ENCODE assay signal across 21 cellular contexts in the genomic region with DNA sequence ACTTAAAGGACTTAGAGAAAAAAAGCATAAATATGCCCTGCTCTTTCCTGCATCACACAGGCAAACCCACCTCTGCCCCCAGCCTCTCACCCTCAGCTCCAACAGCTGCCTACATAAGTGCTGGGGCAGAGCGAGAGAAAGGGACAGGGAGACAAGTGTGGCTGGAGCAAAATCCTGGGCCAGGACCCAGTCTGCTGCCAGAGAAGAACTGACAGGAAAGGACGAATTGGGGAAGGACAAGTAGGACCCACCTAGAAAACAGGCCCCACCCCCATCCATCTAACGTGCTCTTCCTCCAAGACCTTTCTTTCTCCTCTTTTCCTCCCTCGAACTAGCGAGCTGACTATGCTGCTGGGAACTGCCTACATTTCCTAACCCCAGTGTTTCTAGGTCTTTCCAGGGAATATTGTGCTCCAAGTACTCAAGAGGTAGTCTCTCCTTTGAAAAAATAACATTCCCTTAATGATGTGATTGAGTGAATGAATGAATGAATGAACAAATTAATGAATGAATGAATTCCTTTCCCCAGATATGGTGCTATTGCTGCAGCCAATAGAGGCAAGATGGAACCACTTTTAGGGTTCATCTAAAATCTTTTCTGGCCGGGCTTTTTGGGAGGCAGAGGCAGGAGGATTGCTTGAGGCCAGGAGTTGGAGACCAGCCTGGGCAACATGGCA. TPM values are rescaled to one million over a fixed set of nuclear protein-coding genes. Genes with fewer than 3 reads are reported as not detected.
DNase-seq lines count a peak whose midpoint lies in the region; ATAC-seq, FAIRE-seq and TF ChIP-seq lines count a peak whose summit lies in the region.
"Had no signal": no experiment of that assay in that cellular context is flagged by ENCODE, and none has a peak within 500 bp of the region (broad histone marks: within the 10 kb centered on the region; RNA-seq: fewer than 3 reads in every experiment).

No MANE protein-coding gene starts in this region.

- no peaks in the 10 kb centered on the region for H3K36me3 ChIP-seq in GM23338 (ENCODE audit: insufficient read depth)
- H3K36me3 ChIP-seq in K562 (ENCODE audit: control insufficient read depth, insufficient read depth, low read length) = no peaks in the 10 kb centered on the region
- no peaks in the 10 kb centered on the region for H3K36me3 ChIP-seq in neural progenitor cell
- H3K36me3 ChIP-seq in left ventricle myocardium inferior = no peaks in the 10 kb centered on the region
- H3K36me3 ChIP-seq in vagina = no peaks in the 10 kb centered on the region
- H3K36me3 ChIP-seq: BE2C had no signal

- no peaks in the 10 kb centered on the region for H3K9me1 ChIP-seq in K562 (ENCODE audit: control insufficient read depth, insufficient read depth, low read length)

- H3K27me3 ChIP-seq in GM23338 (ENCODE audit: insufficient read depth) = peaks cover 5% of the 10 kb centered on the region
- H3K27me3 ChIP-seq in K562 (ENCODE audit: control insufficient read depth in 2 of 2, insufficient read depth in 2 of 2, low read length in 2 of 2) = peaks cover 5 to 35% of the 10 kb centered on the region in 2 experiments; a peak in 3 of 5 replicates
- no peaks in the 10 kb centered on the region for H3K27me3 ChIP-seq in neural progenitor cell
- H3K27me3 ChIP-seq in left ventricle myocardium inferior (ENCODE audit: low read depth) = peaks cover 21% of the 10 kb centered on the region
- H3K27me3 ChIP-seq in vagina = no peaks in the 10 kb centered on the region
- H3K27me3 ChIP-seq: BE2C had no signal

- H3F3A ChIP-seq in GM23338 (replicated peaks; ENCODE audit: low read depth) (peaks cover 6% of the 10 kb centered on the region; the same call in 1 of the 2 replicates), neural progenitor cell (ENCODE audit: low read depth) (peaks cover 38% of the 10 kb centered on the region)

- peak overlapping the region; percentile 59; the same call in 1 of the 2 replicates for H3K4me2 ChIP-seq in GM23338
- H3K4me2 ChIP-seq in K562 (ENCODE audit: insufficient read depth, low read length) = no peak overlapping the region
- H3K4me2 ChIP-seq in neural progenitor cell = no peak overlapping the region

- TF ChIP-seq RAD21 in K562 (CRISPR knock-in tag; conservative IDR thresholded peaks at IDR 0.05 in 1 of 2, IDR thresholded peaks at IDR 0.05 in 1 of 2) = no peak

- H3K4me3 Mint-ChIP-seq in GM23338 = no peak overlapping the region; the same call in 2 of the 3 replicates
- H3K4me3 Mint-ChIP-seq in neural progenitor cell = no peak overlapping the region
- H3K4me3 Mint-ChIP-seq: CD8-positive, alpha-beta T cell had no signal

- H3K36me3 Mint-ChIP-seq in GM23338 (ENCODE audit: low read depth) (peaks cover 9% of the 10 kb centered on the region), neural progenitor cell (peaks cover 4% of the 10 kb centered on the region)
- H3K36me3 Mint-ChIP-seq: CD8-positive, alpha-beta T cell had no signal

- H3K4me1 ChIP-seq in GM23338 (ENCODE audit: insufficient read depth) = peaks cover 15% of the 10 kb centered on the region
- peaks cover 7 to 11% of the 10 kb centered on the region in 2 experiments; a peak in 4 of 5 replicates for H3K4me1 ChIP-seq in K562 (replicated peaks in 1 of 2; ENCODE audit: control insufficient read depth in 2 of 2, insufficient read depth in 2 of 2, low read length in 2 of 2)
- peaks cover 42% of the 10 kb centered on the region for H3K4me1 ChIP-seq in neural progenitor cell
- peaks cover 23% of the 10 kb centered on the region for H3K4me1 ChIP-seq in left ventricle myocardium inferior
- no peaks in the 10 kb centered on the region for H3K4me1 ChIP-seq in vagina

- intact Hi-C loops in K562 (cut with micrococcal nuclease) (loop anchor here (5.0 to 10.0 kb wide), 2 partner anchors 87 to 170 kb away; no protein-coding TSS in a partner anchor), left ventricle myocardium inferior (cut with micrococcal nuclease) (no loop called here), left ventricle myocardium superior (cut with micrococcal nuclease) (no loop called here), vagina (cut with DNase I) (no loop called here)

- H3K9me3 Mint-ChIP-seq in GM23338 = no peaks in the 10 kb centered on the region
- no peaks in the 10 kb centered on the region for H3K9me3 Mint-ChIP-seq in neural progenitor cell
- H3K9me3 Mint-ChIP-seq: CD8-positive, alpha-beta T cell had no signal

- H3K27ac ChIP-seq in GM23338 (ENCODE audit: low read depth) (no peak overlapping the region), K562 (ENCODE audit: extremely low read depth, low read depth, low read length) (no peak overlapping the region), neural progenitor cell (no peak overlapping the region), left ventricle myocardium inferior (replicated peaks) (no peak overlapping the region), vagina (no peak overlapping the region)
- H3K27ac ChIP-seq: SK-N-MC had no signal

- no peak for TF ChIP-seq POLR2A in K562 (conservative IDR thresholded peaks at IDR 0.05)
- no peak for TF ChIP-seq POLR2A in vagina (IDR thresholded peaks at IDR 0.05)

- in situ Hi-C loops in K562 (cut with MboI) = no loop called here

- peaks cover 7% of the 10 kb centered on the region for H3K27me3 Mint-ChIP-seq in GM23338 (ENCODE audit: insufficient read depth, low read depth, poor library complexity)
- peaks cover 2% of the 10 kb centered on the region for H3K27me3 Mint-ChIP-seq in neural progenitor cell (ENCODE audit: insufficient read depth, low read depth)

- no peaks in the 10 kb centered on the region for H3K79me2 ChIP-seq in GM23338 (replicated peaks; ENCODE audit: insufficient read depth)
- H3K79me2 ChIP-seq in K562 (ENCODE audit: control insufficient read depth, insufficient read depth, low read length) = no peaks in the 10 kb centered on the region
- no peaks in the 10 kb centered on the region for H3K79me2 ChIP-seq in neural progenitor cell (ENCODE audit: low read depth)

- FAIRE-seq in K562 (lab: Jason Lieb, UNC) = no peak
- FAIRE-seq: A204.1, H54 had no signal

- H4K20me1 ChIP-seq in GM23338 (replicated peaks; ENCODE audit: insufficient read depth) = no peaks in the 10 kb centered on the region
- H4K20me1 ChIP-seq in K562 (replicated peaks; ENCODE audit: control insufficient read depth, insufficient read depth, low read length) = no peaks in the 10 kb centered on the region
- peaks cover 5% of the 10 kb centered on the region for H4K20me1 ChIP-seq in neural progenitor cell (ENCODE audit: low read depth)

- BruUV-seq in K562 (replicated peaks; lab: Mats Ljungman, UMichigan) = no TSS peak

- H3K4me3 ChIP-seq in GM23338 = no peak overlapping the region
- no peak overlapping the region for H3K4me3 ChIP-seq in K562
- no peak overlapping the region for H3K4me3 ChIP-seq in neural progenitor cell
- H3K4me3 ChIP-seq in left ventricle myocardium inferior = no peak overlapping the region
- H3K4me3 ChIP-seq in vagina = no peak overlapping the region
- H3K4me3 ChIP-seq: SK-N-MC had no signal

- H3K9me3 ChIP-seq in K562 (replicated peaks; ENCODE audit: control insufficient read depth, insufficient read depth, low read depth, low read length) = no peaks in the 10 kb centered on the region
- H3K9me3 ChIP-seq in neural progenitor cell (ENCODE audit: low read depth) = no peaks in the 10 kb centered on the region
- H3K9me3 ChIP-seq in left ventricle myocardium inferior (replicated peaks) = no peaks in the 10 kb centered on the region
- H3K9me3 ChIP-seq in vagina = no peaks in the 10 kb centered on the region
- H3K9me3 ChIP-seq: BE2C had no signal

- TF ChIP-seq CTCF in GM23338 (conservative IDR thresholded peaks at IDR 0.05; ENCODE audit: low read depth in 2 of 2) (no peak), K562 (IDR thresholded peaks at IDR 0.05 in 2 of 3, conservative IDR thresholded peaks at IDR 0.05 in 1 of 3; ENCODE audit: insufficient read depth in 2 of 3, low read depth in 1 of 3, low read length in 3 of 3) (no peak), neural progenitor cell (IDR thresholded peaks at IDR 0.05) (no peak), left ventricle myocardium inferior (IDR thresholded peaks at IDR 0.05; ENCODE audit: borderline replicate concordance) (no peak), vagina (IDR thresholded peaks at IDR 0.05) (no peak)

- H3K9ac ChIP-seq in K562 (ENCODE audit: insufficient read depth in 1 of 2, low read depth in 2 of 2, low read length in 2 of 2) (no peak overlapping the region; a peak in 1 of 4 replicates), neural progenitor cell (no peak overlapping the region)

- H3K9me2 ChIP-seq in GM23338 (ENCODE audit: insufficient read depth) = no peaks in the 10 kb centered on the region

- POLR2A ChIA-PET in K562 (lab: Yijun Ruan, JAX) = interaction anchor here (1.0 to 1.5 kb wide), 2 partner anchors 9 to 100 kb away, joined by 3 to 5 read pairs; partner anchors contain the start of gene RNU5B-1

- H2AFZ ChIP-seq in GM23338 (no peak overlapping the region), K562 (ENCODE audit: low read depth, low read length) (no peak overlapping the region), neural progenitor cell (replicated peaks) (no peak overlapping the region)

- peak; percentile 6 for ATAC-seq in GM23338
- ATAC-seq in K562 = no peak
- no peak for ATAC-seq in left ventricle myocardium superior
- no peak for ATAC-seq in HG03442 (IDR thresholded peaks at IDR 0.05; ENCODE audit: unreplicated experiment)
- ATAC-seq: CD8-positive, alpha-beta T cell had no signal

- WGBS in K562 (ENCODE audit: insufficient coverage, low coverage, missing lambda C conversion rate) = 10% methylated on average over 6 of the region's 6 CpGs

- CTCF ChIA-PET in K562 (lab: Yijun Ruan, JAX; ENCODE audit: low intra/inter-chr PET ratio) = no interaction called here

- DNase-seq in GM23338 (ENCODE audit: low spot score) (peak; percentile 82), K562 (ENCODE audit: extremely low read depth in 1 of 4, low spot score in 3 of 4) (no peak), iPS-NIHi11 (ENCODE audit: low spot score) (peak; percentile 66), neural progenitor cell (ENCODE audit: low spot score) (peak; percentile 17), left ventricle myocardium inferior (no peak), left ventricle myocardium superior (no peak), vagina (ENCODE audit: extremely low spot score in 2 of 2) (no peak)
- DNase-seq: BE2C; Calu3; CD8-positive, alpha-beta T cell; NCI-H1092 treated with DMSO at 0.1 percent for 48 hours; NCI-H146; NCI-H2029 treated with DMSO at 0.1 percent for 48 hours; NCI-H2171 treated with DMSO at 0.1 percent for 48 hours; NCI-H446; OCI-M1; Right ventricle myocardium superior had no signal

- no peak for TF ChIP-seq EP300 in K562 (IDR thresholded peaks at IDR 0.05; ENCODE audit: low read length)

- H3K27ac Mint-ChIP-seq in GM23338 (no peak overlapping the region), neural progenitor cell (no peak overlapping the region)
- H3K27ac Mint-ChIP-seq: CD8-positive, alpha-beta T cell had no signal

- H3K4me1 Mint-ChIP-seq in GM23338 = peaks cover 41% of the 10 kb centered on the region
- peaks cover 52% of the 10 kb centered on the region for H3K4me1 Mint-ChIP-seq in neural progenitor cell

RNA-seq across cellular contexts. Expression of gene IGDCC4, which starts 18.4 kb away (rescaled TPM):
- total RNA-seq in GM23338 (2014; rRNA removed; shearing (Covaris generic)) = 8.4 and 9.6 TPM in 2 replicates
- 7.2 and 7.5 TPM in 2 replicates for polyA plus RNA-seq in GM23338 (2016; fragmentation: Nextera tagmentation; extraction: Ambion mirVana)
- 7.9 and 12.6 TPM in 2 replicates for total RNA-seq in K562 (2011; cell fraction: chromatin; rRNA removed; ENCODE audit: low replicate concordance)
- total RNA-seq in K562 (2011; cell fraction: nucleolus; rRNA removed) = 4.6 and 7.3 TPM in 2 replicates
- 6.4 and 11.5 TPM in 2 replicates for total RNA-seq in K562 (2011; cell fraction: nucleoplasm; rRNA removed)
- total RNA-seq in K562 (2014; rRNA removed) = 0.33 and 1.4 TPM in 2 replicates
- total RNA-seq in K562 (2014; rRNA removed; fragmentation: Illumina TruSeq; extraction: Trizol) = 0.07 and 0.54 TPM in 2 replicates
- 0.11 and 0.14 TPM in 2 replicates for total RNA-seq in K562 (2015; rRNA removed; fragmentation: Illumina TruSeq; extraction: Trizol)
- total RNA-seq in K562 (2021) = 0.31 and 0.42 TPM in 2 replicates
- polyA plus RNA-seq in K562 (2011; rRNA removed) = 0.79 and 1.5 TPM in 2 replicates
- 0.68 and 1.3 TPM in 2 replicates for polyA plus RNA-seq in K562 (2011; cell fraction: cytosol; rRNA removed)
- polyA plus RNA-seq in K562 (2011; cell fraction: nucleus; rRNA removed) = 5.3 and 9.7 TPM in 2 replicates
- polyA plus RNA-seq in K562 (2012) = 0.34 and 0.71 TPM in 2 replicates
- 0.17 and 0.22 TPM in 2 replicates for polyA plus RNA-seq in K562 (2014; fragmentation: Illumina TruSeq; extraction: Trizol)
- under 1 TPM; 0.04 to 0.06 TPM for polyA plus RNA-seq in K562 (2014; fragmentation: Nextera tagmentation; extraction: Ambion mirVana)
- 0.13 and 0.16 TPM in 2 replicates for polyA plus RNA-seq in K562 (2014; rRNA removed)
- 1.3 and 2.5 TPM in 2 replicates for polyA minus RNA-seq in K562 (2011; rRNA and poly(A)+ RNA removed)
- polyA minus RNA-seq in K562 (2011; cell fraction: cytosol; rRNA and poly(A)+ RNA removed) = 0.46 and 1.1 TPM in 2 replicates
- polyA minus RNA-seq in K562 (2011; cell fraction: nucleus; rRNA and poly(A)+ RNA removed) = 3.1 and 4.0 TPM in 2 replicates
- 13.0 and 17.7 TPM in 2 replicates for total RNA-seq in neural progenitor cell (ENCODE audit: low replicate concordance)
- 0.96 TPM for total RNA-seq in left ventricle myocardium inferior
- total RNA-seq in left ventricle myocardium superior = 2.4 TPM
- total RNA-seq in vagina = 8.8 TPM

RNA-seq across cellular contexts. Expression of gene IGDCC3, which starts 26.5 kb away (rescaled TPM):
- 26.3 and 30.7 TPM in 2 replicates for total RNA-seq in GM23338 (2014; rRNA removed; shearing (Covaris generic))
- 15.3 and 16.4 TPM in 2 replicates for polyA plus RNA-seq in GM23338 (2016; fragmentation: Nextera tagmentation; extraction: Ambion mirVana)
- not detected in 2 replicates for total RNA-seq in K562 (2011; cell fraction: chromatin; rRNA removed; ENCODE audit: low replicate concordance)
- total RNA-seq in K562 (2011; cell fraction: nucleolus; rRNA removed) = not detected in 2 replicates
- not detected in 2 replicates for total RNA-seq in K562 (2011; cell fraction: nucleoplasm; rRNA removed)
- total RNA-seq in K562 (2014; rRNA removed) = not detected in 2 replicates
- total RNA-seq in K562 (2014; rRNA removed; fragmentation: Illumina TruSeq; extraction: Trizol) = not detected in 2 replicates
- total RNA-seq in K562 (2015; rRNA removed; fragmentation: Illumina TruSeq; extraction: Trizol) = not detected in 2 replicates
- 0.07 TPM in 1 of 2 replicates, not detected in the other for total RNA-seq in K562 (2021)
- not detected in 2 replicates for polyA plus RNA-seq in K562 (2011; rRNA removed)
- polyA plus RNA-seq in K562 (2011; cell fraction: cytosol; rRNA removed) = not detected in 2 replicates
- polyA plus RNA-seq in K562 (2011; cell fraction: nucleus; rRNA removed) = not detected in 2 replicates
- polyA plus RNA-seq in K562 (2012) = not detected in 2 replicates
- not detected in 2 replicates for polyA plus RNA-seq in K562 (2014; fragmentation: Illumina TruSeq; extraction: Trizol)
- polyA plus RNA-seq in K562 (2014; fragmentation: Nextera tagmentation; extraction: Ambion mirVana) = not detected
- polyA plus RNA-seq in K562 (2014; rRNA removed) = 0.03 TPM in 1 of 2 replicates, not detected in the other
- not detected in 2 replicates for polyA minus RNA-seq in K562 (2011; rRNA and poly(A)+ RNA removed)
- polyA minus RNA-seq in K562 (2011; cell fraction: cytosol; rRNA and poly(A)+ RNA removed) = not detected in 2 replicates
- polyA minus RNA-seq in K562 (2011; cell fraction: nucleus; rRNA and poly(A)+ RNA removed) = not detected in 2 replicates
- 15.8 and 29.4 TPM in 2 replicates for total RNA-seq in neural progenitor cell (ENCODE audit: low replicate concordance)
- total RNA-seq in left ventricle myocardium inferior = 0.16 TPM
- 0.10 TPM for total RNA-seq in left ventricle myocardium superior
- total RNA-seq in vagina = 0.49 TPM
- total RNA-seq: Calu3; CD8-positive, alpha-beta T cell had no signal

Comparison
In these comparisons a context has a peak if more than half of its experiments do, and no peak if none do; other contexts are left out.
1. DNase-seq: peak in GM23338 (single experiment), iPS-NIHi11 (single experiment) and neural progenitor cell (single experiment); none in K562 (0 of 4), left ventricle myocardium inferior (single experiment), left ventricle myocardium superior (single experiment) and vagina (0 of 2).
2. RNA of gene IGDCC3, which starts 26.5 kb away (total RNA-seq): 26.3 to 30.7 TPM in GM23338 and 15.8 to 29.4 TPM in neural progenitor cell; 0.49 TPM in vagina (single experiment), 0.16 TPM in left ventricle myocardium inferior (single experiment), 0.10 TPM in left ventricle myocardium superior (single experiment) and 0.07 TPM in K562; every median in the first group is over 10 times any median in the second.